19 cellular contexts compared by ENCODE assay signal in genomic region chr7:107234436-107234835, GRCh38.
DNase-seq lines count a peak whose midpoint lies in the region; ATAC-seq and TF ChIP-seq lines count a peak whose summit lies in the region.
"Had no signal": no experiment of that assay in that cellular context is flagged by ENCODE, and none has a peak within 500 bp of the region (broad histone marks: within the 10 kb centered on the region; RNA-seq: fewer than 3 reads in every experiment).

No MANE protein-coding gene starts in this region.

- H3K36me3 Mint-ChIP-seq in GM23338 (ENCODE audit: low read depth) = no peaks in the 10 kb centered on the region; the same call in 2 of the 3 replicates

- intact Hi-C loops in left lung (cut with DNase I) = no loop called here

- no peaks in the 10 kb centered on the region for H3K9me2 ChIP-seq in GM23338 (ENCODE audit: insufficient read depth)

- peaks cover 29% of the 10 kb centered on the region for H3K4me1 Mint-ChIP-seq in GM23338
- H3K4me1 Mint-ChIP-seq: activated naive CD8-positive, alpha-beta T cell treated with anti-CD3 and anti-CD28 coated beads, Interleukin-2, amount 50 U/mL, for 24 hours; immature natural killer cell; mesothelial cell of epicardium; neural progenitor cell had no signal

- H3K36me3 ChIP-seq in GM23338 (ENCODE audit: insufficient read depth) (no peaks in the 10 kb centered on the region), left lung (no peaks in the 10 kb centered on the region)
- H3K36me3 ChIP-seq: neural progenitor cell had no signal

- H3K9me3 Mint-ChIP-seq in GM23338 = no peaks in the 10 kb centered on the region
- H3K9me3 Mint-ChIP-seq: activated CD8-positive, alpha-beta T cell treated with anti-CD3 and anti-CD28 coated beads for 36 hours; activated naive CD8-positive, alpha-beta T cell treated with anti-CD3 and anti-CD28 coated beads, Interleukin-2, amount 50 U/mL, for 24 hours; activated T-helper 1 cell treated with anti-CD3 and anti-CD28 coated beads, Interleukin-12 subunit alpha, Interleukin-12 subunit beta, Interleukin-2, Interleukin-4 antibody, amounts not matched to agents 30 ng/mL and 10 ng/mL and 1 ng/mL, durations not matched to agents 14 hours and 24 hours and 36 hours; immature natural killer cell; mesothelial cell of epicardium; neural progenitor cell had no signal

- peak overlapping the region; percentile 82 for H3K27ac Mint-ChIP-seq in GM23338
- H3K27ac Mint-ChIP-seq: activated CD8-positive, alpha-beta T cell treated with anti-CD3 and anti-CD28 coated beads for 36 hours; activated naive CD8-positive, alpha-beta T cell treated with anti-CD3 and anti-CD28 coated beads, Interleukin-2, amount 50 U/mL, for 24 hours; activated T-helper 1 cell treated with anti-CD3 and anti-CD28 coated beads, Interleukin-12 subunit alpha, Interleukin-12 subunit beta, Interleukin-2, Interleukin-4 antibody, amounts not matched to agents 30 ng/mL and 10 ng/mL and 1 ng/mL, durations not matched to agents 14 hours and 24 hours and 36 hours; mesothelial cell of epicardium; neural progenitor cell had no signal

- peak overlapping the region; percentile 30; the same call in 1 of the 2 replicates for H3K4me2 ChIP-seq in GM23338
- H3K4me2 ChIP-seq: neural progenitor cell had no signal

- H3K27ac ChIP-seq in GM23338 (ENCODE audit: low read depth) (no peak overlapping the region), left lung (no peak overlapping the region)
- H3K27ac ChIP-seq: neural progenitor cell had no signal

- no peak overlapping the region for H2AFZ ChIP-seq in GM23338
- H2AFZ ChIP-seq: neural progenitor cell had no signal

- H3K4me1 ChIP-seq in GM23338 (ENCODE audit: insufficient read depth) (peaks cover 12% of the 10 kb centered on the region; the same call in 1 of the 2 replicates), left lung (peaks cover 0 to 3% of the 10 kb centered on the region in 2 donors)
- H3K4me1 ChIP-seq: neural progenitor cell had no signal

- 0 out of 3 replicates have a peak overlapping the region, but pooled peaks have one; percentile 4 for H3K4me3 Mint-ChIP-seq in GM23338
- H3K4me3 Mint-ChIP-seq: activated CD8-positive, alpha-beta T cell treated with anti-CD3 and anti-CD28 coated beads for 36 hours; activated naive CD8-positive, alpha-beta T cell treated with anti-CD3 and anti-CD28 coated beads, Interleukin-2, amount 50 U/mL, for 24 hours; activated T-helper 1 cell treated with anti-CD3 and anti-CD28 coated beads, Interleukin-12 subunit alpha, Interleukin-12 subunit beta, Interleukin-2, Interleukin-4 antibody, amounts not matched to agents 30 ng/mL and 10 ng/mL and 1 ng/mL, durations not matched to agents 14 hours and 24 hours and 36 hours; immature natural killer cell; mesothelial cell of epicardium; neural progenitor cell had no signal

- H3F3A ChIP-seq in GM23338 (replicated peaks; ENCODE audit: low read depth) = no peaks in the 10 kb centered on the region

- H3K27me3 ChIP-seq in GM23338 (ENCODE audit: insufficient read depth) (no peaks in the 10 kb centered on the region), left lung (no peaks in the 10 kb centered on the region)
- H3K27me3 ChIP-seq: neural progenitor cell had no signal

- no peak for TF ChIP-seq CTCF in GM23338 (conservative IDR thresholded peaks at IDR 0.05; ENCODE audit: low read depth in 2 of 2)
- no peak for TF ChIP-seq CTCF in left lung (IDR thresholded peaks at IDR 0.05)

- H3K9me3 ChIP-seq in left lung = no peaks in the 10 kb centered on the region

- no peaks in the 10 kb centered on the region for H4K20me1 ChIP-seq in GM23338 (replicated peaks; ENCODE audit: insufficient read depth)

- H3K4me3 ChIP-seq in GM23338 (no peak overlapping the region), left lung (no peak overlapping the region)
- H3K4me3 ChIP-seq: neural progenitor cell had no signal

- no peaks in the 10 kb centered on the region for H3K27me3 Mint-ChIP-seq in GM23338 (ENCODE audit: insufficient read depth, low read depth, poor library complexity)
- H3K27me3 Mint-ChIP-seq: activated CD8-positive, alpha-beta T cell treated with anti-CD3 and anti-CD28 coated beads for 36 hours; activated naive CD8-positive, alpha-beta T cell treated with anti-CD3 and anti-CD28 coated beads, Interleukin-2, amount 50 U/mL, for 24 hours had no signal

- ATAC-seq in GM23338 = peak; percentile 72
- peak; percentile 71 for ATAC-seq in left lung
- ATAC-seq in HG03097 (IDR thresholded peaks at IDR 0.05; ENCODE audit: low FRiP score, unreplicated experiment) = no peak
- ATAC-seq: activated CD8-positive, alpha-beta T cell treated with anti-CD3 and anti-CD28 coated beads for 36 hours; activated naive CD8-positive, alpha-beta T cell treated with anti-CD3 and anti-CD28 coated beads, Interleukin-2, amount 50 U/mL, for 24 hours; Panc1; sciatic nerve had no signal

- DNase-seq in Ammon's horn (ENCODE audit: low spot score) (peak; percentile 70), GM23338 (ENCODE audit: low spot score) (peak; percentile 41), cerebellar cortex (ENCODE audit: low spot score) (peak; percentile 79), left lung (no peak), amniotic stem cell (lab: John Stamatoyannopoulos, UW) (no peak), AML-193 (lab: John Stamatoyannopoulos, UW) (no peak), ureter (ENCODE audit: low spot score) (no peak)
- DNase-seq: activated CD8-positive, alpha-beta T cell treated with anti-CD3 and anti-CD28 coated beads for 36 hours; activated naive CD8-positive, alpha-beta T cell treated with anti-CD3 and anti-CD28 coated beads, Interleukin-2, amount 50 U/mL, for 24 hours; Calu3; immature natural killer cell; NCI-H446; SW 1271 had no signal

- H3K79me2 ChIP-seq in GM23338 (replicated peaks; ENCODE audit: insufficient read depth) = no peaks in the 10 kb centered on the region

TF ChIP-seq in GM23338, 12 proteins besides CTCF, POLR2A, EP300 and RAD21 (continues in another document):
- TF ChIP-seq NANOG (IDR thresholded peaks at IDR 0.05; ENCODE audit: borderline replicate concordance) (no peak), POLR2AphosphoS5 (IDR thresholded peaks at IDR 0.05; ENCODE audit: low read depth) (no peak), ZNF331 (CRISPR knock-in tag; IDR thresholded peaks at IDR 0.05; ENCODE audit: low read depth) (no peak), EZH2phosphoT487 (IDR thresholded peaks at IDR 0.05; ENCODE audit: unreplicated experiment) (no peak), REST (IDR thresholded peaks at IDR 0.05; ENCODE audit: unreplicated experiment) (no peak), CREB1 (CRISPR knock-in tag; IDR thresholded peaks at IDR 0.05; ENCODE audit: low read depth) (no peak), STAT1 (IDR thresholded peaks at IDR 0.05; ENCODE audit: unreplicated experiment) (no peak), JUNB (IDR thresholded peaks at IDR 0.05; ENCODE audit: unreplicated experiment) (no peak), EZH2 (IDR thresholded peaks at IDR 0.05; ENCODE audit: low read depth, unreplicated experiment) (no peak), ETS1 (IDR thresholded peaks at IDR 0.05) (no peak), ZNF114 (CRISPR knock-in tag; IDR thresholded peaks at IDR 0.05) (no peak)

Comparison
In these comparisons a context has a peak if more than half of its experiments do, and no peak if none do; other contexts are left out.
1. DNase-seq: peak in Ammon's horn (single experiment), GM23338 (single experiment) and cerebellar cortex (single experiment); none in left lung (0 of 2), amniotic stem cell (single experiment), AML-193 (0 of 2) and ureter (single experiment).